12 cellular contexts compared by ENCODE assay signal in the genomic region with DNA sequence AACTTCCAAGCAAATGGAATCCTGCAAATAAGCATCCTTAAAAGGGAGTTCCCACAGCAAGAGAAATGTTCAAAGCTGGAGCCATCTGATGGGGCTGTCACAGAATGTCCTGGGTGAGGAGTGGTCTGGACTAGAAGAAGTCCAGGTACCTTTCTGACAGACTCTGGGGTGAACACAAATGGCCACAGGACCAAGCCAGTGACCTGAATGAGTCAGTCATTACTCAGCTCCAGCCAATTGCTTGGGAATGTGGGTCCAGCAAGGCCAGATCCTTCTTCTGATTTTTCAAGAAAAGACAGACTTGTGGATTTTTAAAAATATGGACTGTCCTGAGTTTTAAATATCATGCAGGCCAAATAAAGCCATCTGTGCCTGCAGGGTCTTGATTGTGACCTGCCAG. TPM values are rescaled to one million over a fixed set of nuclear protein-coding genes. Genes with fewer than 3 reads are reported as not detected.
DNase-seq lines count a peak whose midpoint lies in the region; ATAC-seq, FAIRE-seq and TF ChIP-seq lines count a peak whose summit lies in the region.
"Had no signal": no experiment of that assay in that cellular context is flagged by ENCODE, and none has a peak within 500 bp of the region (broad histone marks: within the 10 kb centered on the region; RNA-seq: fewer than 3 reads in every experiment).

No MANE protein-coding gene starts in this region.

- in situ Hi-C loops in brain microvascular endothelial cell (cut with HindIII; ENCODE audit: low pct_ligation_motif_present, low sequenced_read_pairs), result no loop called here
- in situ Hi-C loops in GM13976 (cut with MboI; ENCODE audit: low sequenced_read_pairs, unreplicated experiment), result no loop called here

- DNase-seq in AG08396 (ENCODE audit: low spot score), result peak; percentile 50
- DNase-seq in HTR-8/SVneo (ENCODE audit: insufficient read length, low spot score), result peak; percentile 36
- DNase-seq in brain microvascular endothelial cell, result peak; percentile 76
- DNase-seq in mesenchymal stem cell, result peak; percentile 85
- DNase-seq in neural progenitor cell (ENCODE audit: low spot score), result no peak
- no peak for DNase-seq in stimulated activated CD4-positive, alpha-beta T cell treated with anti-CD3 and anti-CD28 coated beads, Interleukin-2, amount 100 ng/mL, for 24 hours
- DNase-seq in GM13976 (ENCODE audit: low spot score), result no peak
- DNase-seq: COR-L47, NCI-H2081 treated with DMSO at 0.1 percent for 48 hours, posterior cingulate gyrus had no signal

- TF ChIP-seq CTCF in brain microvascular endothelial cell (IDR thresholded peaks at IDR 0.05; ENCODE audit: low read depth, low read length, missing control alignments) (no peak), neural progenitor cell (IDR thresholded peaks at IDR 0.05) (no peak), GM13976 (IDR thresholded peaks at IDR 0.05; ENCODE audit: borderline replicate concordance, control extremely low read depth, extremely low read depth, insufficient read depth, missing control alignments) (no peak)

- no peak overlapping the region for H3K14ac ChIP-seq in mesenchymal stem cell (ENCODE audit: low read length in 2 of 2)

- peak overlapping the region; percentile 76 for H3K9ac ChIP-seq in mesenchymal stem cell (ENCODE audit: low read length)
- no peak overlapping the region for H3K9ac ChIP-seq in neural progenitor cell

- peaks cover 16% of the 10 kb centered on the region for H3K36me3 Mint-ChIP-seq in neural progenitor cell

- no peak for FAIRE-seq in HTR-8/SVneo (lab: Jason Lieb, UNC)

- H2BK120ac ChIP-seq in mesenchymal stem cell (ENCODE audit: low read depth, low read length), result peak overlapping the region; percentile 71

- peaks cover 1% of the 10 kb centered on the region for H3K9me3 Mint-ChIP-seq in neural progenitor cell

- H3K18ac ChIP-seq in mesenchymal stem cell (ENCODE audit: low read depth in 1 of 2, low read length in 2 of 2), result peak overlapping the region; percentile 82 to 91

- peak overlapping the region in 1 of 2 experiments; percentile 97 for H3K4ac ChIP-seq in mesenchymal stem cell (ENCODE audit: low read depth in 1 of 2, low read length in 2 of 2)

- H3K27ac Mint-ChIP-seq in neural progenitor cell, result no peak overlapping the region

- H2BK5ac ChIP-seq in mesenchymal stem cell (ENCODE audit: low read depth, low read length, poor library complexity, severe bottlenecking), result peak overlapping the region; percentile 96

- H3K36me3 ChIP-seq in brain microvascular endothelial cell (replicated peaks) (no peaks in the 10 kb centered on the region), mesenchymal stem cell (ENCODE audit: control insufficient read depth in 1 of 2, insufficient read depth in 2 of 2, low read depth in 1 of 2, low read length in 2 of 2) (peaks cover 0 to 10% of the 10 kb centered on the region in 2 experiments), neural progenitor cell (no peaks in the 10 kb centered on the region)
- H3K36me3 ChIP-seq: SJCRH30 had no signal

- H4K91ac ChIP-seq in mesenchymal stem cell (ENCODE audit: low read length), result peak overlapping the region; percentile 34

- no peak overlapping the region for H2BK15ac ChIP-seq in mesenchymal stem cell (ENCODE audit: low read depth, poor library complexity, severe bottlenecking)

- no peak overlapping the region for H3K4me3 Mint-ChIP-seq in neural progenitor cell

- H3K27ac ChIP-seq in brain microvascular endothelial cell (peak overlapping the region; percentile 86), mesenchymal stem cell (ENCODE audit: low read length, poor library complexity, severe bottlenecking) (peak overlapping the region; percentile 99), neural progenitor cell (no peak overlapping the region)

- no peak overlapping the region for H3K4me2 ChIP-seq in mesenchymal stem cell (ENCODE audit: low read length, poor library complexity, severe bottlenecking)
- H3K4me2 ChIP-seq in neural progenitor cell, result no peak overlapping the region

- H3K4me3 ChIP-seq in brain microvascular endothelial cell (ENCODE audit: low read depth, low read length) (no peak overlapping the region), mesenchymal stem cell (ENCODE audit: insufficient read depth in 1 of 2, low read depth in 1 of 2, low read length in 2 of 2) (peak overlapping the region in 1 of 2 experiments; percentile 59), neural progenitor cell (no peak overlapping the region)
- H3K4me3 ChIP-seq: SJCRH30 had no signal

- H3K27me3 ChIP-seq in brain microvascular endothelial cell (replicated peaks) (no peaks in the 10 kb centered on the region), mesenchymal stem cell (ENCODE audit: control insufficient read depth in 1 of 2, insufficient read depth in 1 of 2, low read length in 2 of 2) (no peaks in the 10 kb centered on the region), neural progenitor cell (no peaks in the 10 kb centered on the region)
- H3K27me3 ChIP-seq: SJCRH30 had no signal

- H3K4me1 Mint-ChIP-seq in neural progenitor cell, result peaks cover 20% of the 10 kb centered on the region

- peaks cover 20% of the 10 kb centered on the region for H3K4me1 ChIP-seq in mesenchymal stem cell (ENCODE audit: control insufficient read depth, insufficient read depth, low read depth, low read length)
- peaks cover 10% of the 10 kb centered on the region for H3K4me1 ChIP-seq in neural progenitor cell

- peak overlapping the region; percentile 77 to 80 for H2BK12ac ChIP-seq in mesenchymal stem cell (ENCODE audit: low read length in 2 of 2)

- H3F3A ChIP-seq in neural progenitor cell (ENCODE audit: low read depth), result no peaks in the 10 kb centered on the region

- no peak overlapping the region for H3K23ac ChIP-seq in mesenchymal stem cell (ENCODE audit: low read length in 2 of 2)

- H3K9me3 ChIP-seq in mesenchymal stem cell (ENCODE audit: control insufficient read depth, low read length) (no peaks in the 10 kb centered on the region), neural progenitor cell (ENCODE audit: low read depth) (no peaks in the 10 kb centered on the region)
- H3K9me3 ChIP-seq: SJCRH30 had no signal

- peaks cover 2% of the 10 kb centered on the region for H3K27me3 Mint-ChIP-seq in neural progenitor cell (ENCODE audit: insufficient read depth, low read depth)

- H2AFZ ChIP-seq in mesenchymal stem cell (ENCODE audit: low read depth, low read length) (no peak overlapping the region), neural progenitor cell (replicated peaks) (no peak overlapping the region)

- no peaks in the 10 kb centered on the region for H4K20me1 ChIP-seq in neural progenitor cell (ENCODE audit: low read depth)

- H3K79me2 ChIP-seq in neural progenitor cell (ENCODE audit: low read depth), result no peaks in the 10 kb centered on the region

- no peak overlapping the region for H4K8ac ChIP-seq in mesenchymal stem cell (ENCODE audit: low read length)

- peaks cover 24% of the 10 kb centered on the region for H3K79me1 ChIP-seq in mesenchymal stem cell (replicated peaks; ENCODE audit: low read length, poor library complexity, severe bottlenecking)

- peak overlapping the region; percentile 96 for H2AK5ac ChIP-seq in mesenchymal stem cell (ENCODE audit: low read length, severe bottlenecking)

- ATAC-seq in HG03097 (IDR thresholded peaks at IDR 0.05; ENCODE audit: low FRiP score, unreplicated experiment), result no peak

RNA-seq across cellular contexts. Expression of gene GALNT10, which starts 30.1 kb away (rescaled TPM):
- polyA plus RNA-seq in mesenchymal stem cell (2013, experiment 1 of 2), result 86.0 TPM
- 85.7 TPM for polyA plus RNA-seq in mesenchymal stem cell (2013, experiment 2 of 2)
- total RNA-seq in neural progenitor cell (ENCODE audit: low replicate concordance), result 10.2 and 10.5 TPM in 2 replicates

Comparison
In these comparisons a context has a peak if more than half of its experiments do, and no peak if none do; other contexts are left out.
1. DNase-seq: peak in AG08396 (single experiment), HTR-8/SVneo (single experiment), brain microvascular endothelial cell (single experiment) and mesenchymal stem cell (single experiment); none in neural progenitor cell (single experiment), stimulated activated CD4-positive, alpha-beta T cell treated with anti-CD3 and anti-CD28 coated beads, Interleukin-2, amount 100 ng/mL, for 24 hours (0 of 2) and GM13976 (single experiment).